ENCODE assay signal across 18 cellular contexts in the genomic region with DNA sequence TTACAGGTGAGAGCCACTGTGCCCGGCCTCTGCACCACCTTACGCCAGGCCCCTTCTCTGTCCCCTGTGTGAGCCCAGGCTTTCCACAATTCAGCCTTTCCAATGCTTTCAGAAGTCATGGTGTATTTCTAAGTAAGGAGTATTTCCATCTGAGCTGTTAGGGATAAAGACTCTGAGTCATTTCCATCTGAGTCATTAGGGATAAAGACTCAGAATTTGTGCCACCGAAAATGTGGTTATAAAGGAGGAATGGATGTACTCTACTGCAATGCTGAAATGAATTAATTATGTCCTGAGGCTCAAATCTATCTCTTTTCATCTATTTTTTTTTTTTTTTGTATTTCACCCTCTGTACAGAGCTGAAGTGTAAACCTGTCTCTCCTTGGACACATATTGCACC.
A peak's percentile ranks its signal among the peaks of the same experiment; 100 is the strongest.
DNase-seq lines count a peak whose midpoint lies in the region; ATAC-seq and TF ChIP-seq lines count a peak whose summit lies in the region.
"Had no signal": no experiment of that assay in that cellular context is flagged by ENCODE, and none has a peak within 500 bp of the region (broad histone marks: within the 10 kb centered on the region; RNA-seq: fewer than 3 reads in every experiment).

No MANE protein-coding gene starts in this region.

- peaks cover 5% of the 10 kb centered on the region for H3K9me3 ChIP-seq in KOPT-K1 (ENCODE audit: insufficient read depth, low read length, poor library complexity, severe bottlenecking)
- H3K9me3 ChIP-seq in naive thymus-derived CD4-positive, alpha-beta T cell (ENCODE audit: control insufficient read depth in 2 of 3, low read length in 3 of 3), result no peaks in the 10 kb centered on the region
- H3K9me3 ChIP-seq in testis, result no peaks in the 10 kb centered on the region

- peaks cover 48% of the 10 kb centered on the region for H3K4me1 Mint-ChIP-seq in T-helper 2 cell treated with Interferon-gamma antibody and Interleukin-4, amounts not matched to agents 5 μg/mL and 100 μg/mL, for 36 hours (ENCODE audit: low read depth)
- peaks cover 31% of the 10 kb centered on the region for H3K4me1 Mint-ChIP-seq in activated naive CD8-positive, alpha-beta T cell (ENCODE audit: low read depth)
- peaks cover 20 to 58% (median 33%) of the 10 kb centered on the region in 7 donors for H3K4me1 Mint-ChIP-seq in naive thymus-derived CD4-positive, alpha-beta T cell
- H3K4me1 Mint-ChIP-seq: neural crest cell had no signal

- H3K27me3 Mint-ChIP-seq in T-helper 2 cell treated with Interferon-gamma antibody and Interleukin-4, amounts not matched to agents 5 μg/mL and 100 μg/mL, for 36 hours (ENCODE audit: low read depth), result no peaks in the 10 kb centered on the region
- H3K27me3 Mint-ChIP-seq in activated naive CD8-positive, alpha-beta T cell, result peaks cover 3% of the 10 kb centered on the region
- H3K27me3 Mint-ChIP-seq in naive thymus-derived CD4-positive, alpha-beta T cell, result peaks cover 0 to 8% (median 5%) of the 10 kb centered on the region in 5 donors

- H3K36me3 ChIP-seq in KOPT-K1 (ENCODE audit: insufficient read depth, low read length) (no peaks in the 10 kb centered on the region), testis (ENCODE audit: low read depth, missing control alignments) (no peaks in the 10 kb centered on the region)
- no peaks in the 10 kb centered on the region for H3K36me3 ChIP-seq in naive thymus-derived CD4-positive, alpha-beta T cell (ENCODE audit: control insufficient read depth in 2 of 3, insufficient read depth in 3 of 3, low read length in 3 of 3)

- WGBS in testis, 2 donors, result 92 to 100% methylated on average over 3 of the region's 3 CpGs

- H3K27ac ChIP-seq in KOPT-K1 (ENCODE audit: low read depth, low read length, poor library complexity, severe bottlenecking), result peak overlapping the region; percentile 91
- no peak overlapping the region for H3K27ac ChIP-seq in naive thymus-derived CD4-positive, alpha-beta T cell (ENCODE audit: low read depth, low read length)
- H3K27ac ChIP-seq in testis, result no peak overlapping the region

- H3K4me3 ChIP-seq in naive thymus-derived CD4-positive, alpha-beta T cell (ENCODE audit: low read length), result no peak overlapping the region
- no peak overlapping the region for H3K4me3 ChIP-seq in testis
- H3K4me3 ChIP-seq: GM12878 had no signal

- no peak for ATAC-seq in naive thymus-derived CD4-positive, alpha-beta T cell
- ATAC-seq: GM12878, HepG2 had no signal

- TF ChIP-seq POLR2A in testis (IDR thresholded peaks at IDR 0.05), result no peak

- H3K4me1 ChIP-seq in naive thymus-derived CD4-positive, alpha-beta T cell (ENCODE audit: control insufficient read depth in 2 of 2, insufficient read depth in 2 of 2, low read length in 2 of 2), result peaks cover 3 to 18% of the 10 kb centered on the region in 2 donors
- H3K4me1 ChIP-seq in testis, result no peaks in the 10 kb centered on the region

- CTCF ChIA-PET in naive thymus-derived CD4-positive, alpha-beta T cell (lab: Charles Lee), result no interaction called here

- H3K27me3 ChIP-seq in naive thymus-derived CD4-positive, alpha-beta T cell (ENCODE audit: control insufficient read depth in 2 of 2, insufficient read depth in 2 of 2, low read length in 2 of 2), result no peaks in the 10 kb centered on the region
- H3K27me3 ChIP-seq in testis, result no peaks in the 10 kb centered on the region

- DNase-seq in T-helper 2 cell treated with Interferon-gamma antibody and Interleukin-4, amounts not matched to agents 5 μg/mL and 100 μg/mL, for 36 hours (ENCODE audit: low spot score), result no peak
- DNase-seq in T-helper 2 cell (no peak), testis (no peak), NCI-H2227 (lab: John Stamatoyannopoulos, UW; ENCODE audit: unreplicated experiment) (no peak)
- no peak for DNase-seq in naive thymus-derived CD4-positive, alpha-beta T cell
- no peak for DNase-seq in activated CD8-positive, alpha-beta memory T cell treated with anti-CD3 and anti-CD28 coated beads, Interleukin-2, amount 50 U/mL, for 48 hours
- DNase-seq: 8988T; activated CD4-positive, alpha-beta T cell treated with anti-CD3 and anti-CD28 coated beads, Interleukin-2, amount 50 U/mL, for 4 hours; amygdala; H7; NCI-H187; small intestine; trophoblast cell had no signal

- peak overlapping the region; percentile 99 for H3K27ac Mint-ChIP-seq in T-helper 2 cell treated with Interferon-gamma antibody and Interleukin-4, amounts not matched to agents 5 μg/mL and 100 μg/mL, for 36 hours
- H3K27ac Mint-ChIP-seq in activated naive CD8-positive, alpha-beta T cell, result peak overlapping the region; percentile 54
- H3K27ac Mint-ChIP-seq in naive thymus-derived CD4-positive, alpha-beta T cell, result peak overlapping the region; percentile 46 to 97 (median 76)

- intact Hi-C loops in naive thymus-derived CD4-positive, alpha-beta T cell (cut with micrococcal nuclease), result no loop called here
- intact Hi-C loops in testis (cut with DNase I; ENCODE audit: low total_unique reads), result no loop called here

- POLR2A ChIA-PET in naive thymus-derived CD4-positive, alpha-beta T cell (lab: Charles Lee), result interaction anchor here (1.2 to 2.6 kb wide), 3 partner anchors 77 to 84 kb away, joined by 3 to 7 read pairs (median 3); a partner anchor contains a TSS

- peak overlapping the region; percentile 92 for H3K4me3 Mint-ChIP-seq in T-helper 2 cell treated with Interferon-gamma antibody and Interleukin-4, amounts not matched to agents 5 μg/mL and 100 μg/mL, for 36 hours
- H3K4me3 Mint-ChIP-seq in activated naive CD8-positive, alpha-beta T cell, result peak overlapping the region; percentile 28
- peak overlapping the region; percentile 54 to 95 (median 70) for H3K4me3 Mint-ChIP-seq in naive thymus-derived CD4-positive, alpha-beta T cell
- H3K4me3 Mint-ChIP-seq: neural crest cell had no signal

- no peak for TF ChIP-seq CTCF in testis (IDR thresholded peaks at IDR 0.05)

- peaks cover 2% of the 10 kb centered on the region for H3K36me3 Mint-ChIP-seq in T-helper 2 cell treated with Interferon-gamma antibody and Interleukin-4, amounts not matched to agents 5 μg/mL and 100 μg/mL, for 36 hours (ENCODE audit: low read depth)
- peaks cover 3% of the 10 kb centered on the region for H3K36me3 Mint-ChIP-seq in activated naive CD8-positive, alpha-beta T cell
- peaks cover 0 to 11% (median 0%) of the 10 kb centered on the region in 5 donors for H3K36me3 Mint-ChIP-seq in naive thymus-derived CD4-positive, alpha-beta T cell

- no peaks in the 10 kb centered on the region for H3K9me3 Mint-ChIP-seq in T-helper 2 cell treated with Interferon-gamma antibody and Interleukin-4, amounts not matched to agents 5 μg/mL and 100 μg/mL, for 36 hours
- no peaks in the 10 kb centered on the region for H3K9me3 Mint-ChIP-seq in activated naive CD8-positive, alpha-beta T cell (ENCODE audit: low read depth)
- no peaks in the 10 kb centered on the region for H3K9me3 Mint-ChIP-seq in naive thymus-derived CD4-positive, alpha-beta T cell
- H3K9me3 Mint-ChIP-seq: neural crest cell had no signal

Comparison
In these comparisons a context has a peak if more than half of its experiments do, and no peak if none do; other contexts are left out.
1. H3K4me3 Mint-ChIP-seq: peak in every context shown above with its lines; median percentile 92 in T-helper 2 cell treated with Interferon-gamma antibody and Interleukin-4, amounts not matched to agents 5 μg/mL and 100 μg/mL, for 36 hours; 70 in naive thymus-derived CD4-positive, alpha-beta T cell; 28 in activated naive CD8-positive, alpha-beta T cell.